In genomic region chr2:120357768-120358167, GRCh38 we compare ENCODE assay signal across 30 cellular contexts. TPM values are rescaled to one million over a fixed set of nuclear protein-coding genes. Genes with fewer than 3 reads are reported as not detected.
"Had no signal": no experiment of that assay in that cellular context is flagged by ENCODE, and none has a peak within 500 bp of the region (broad histone marks: within the 10 kb centered on the region; RNA-seq: fewer than 3 reads in every experiment).

No MANE protein-coding gene starts in this region.

- H3K4me3 Mint-ChIP-seq: immature natural killer cell; mesothelial cell of epicardium; naive B cell; natural killer cell; nephron progenitor cell; stimulated activated naive B cell treated with anti-CD40 and anti-IgM and Interleukin-4, amounts not matched to agents 10 μg/mL and 1 μg/mL and 100 μg/mL, for 72 hours had no signal

- ATAC-seq: left colon; left lung; natural killer cell; right cardiac atrium; sciatic nerve; stimulated activated naive B cell treated with anti-CD40 and anti-IgM and Interleukin-4, amounts not matched to agents 10 μg/mL and 1 μg/mL and 100 μg/mL, for 72 hours; stimulated activated naive CD8-positive, alpha-beta T cell treated with anti-CD3 and anti-CD28 coated beads, Interleukin-15, Interleukin-2, amounts not matched to agents 100 U/mL and 50 U/mL, for 24 hours had no signal

- H3K4me3 ChIP-seq: left lung, lung, ovary, prostate gland, skin epidermis, stomach, testis, thyroid gland, transverse colon, upper lobe of left lung, vagina had no signal

- H3K27ac ChIP-seq: left lung, ovary, prostate gland, skin epidermis, stomach, testis, thyroid gland, transverse colon, upper lobe of left lung, vagina had no signal

- H3K9me3 Mint-ChIP-seq: immature natural killer cell; mesothelial cell of epicardium; natural killer cell; nephron progenitor cell; stimulated activated naive B cell treated with anti-CD40 and anti-IgM and Interleukin-4, amounts not matched to agents 10 μg/mL and 1 μg/mL and 100 μg/mL, for 72 hours had no signal

- H3K27ac Mint-ChIP-seq: immature natural killer cell; mesothelial cell of epicardium; natural killer cell; nephron progenitor cell; stimulated activated naive B cell treated with anti-CD40 and anti-IgM and Interleukin-4, amounts not matched to agents 10 μg/mL and 1 μg/mL and 100 μg/mL, for 72 hours had no signal

- H3K4me1 Mint-ChIP-seq: immature natural killer cell, mesothelial cell of epicardium, naive B cell, nephron progenitor cell had no signal

- H3K36me3 ChIP-seq: left lung, ovary, prostate gland, stomach, thyroid gland, transverse colon, upper lobe of left lung, vagina had no signal

- FAIRE-seq: islet of Langerhans, kidney had no signal

- H3K9me3 ChIP-seq: left lung, ovary, prostate gland, stomach, testis, thyroid gland, transverse colon, upper lobe of left lung, vagina had no signal

- H3K4me1 ChIP-seq: left lung, prostate gland, testis, thyroid gland, transverse colon, upper lobe of left lung, vagina had no signal

- H3K36me3 Mint-ChIP-seq: immature natural killer cell; mesothelial cell of epicardium; naive B cell; natural killer cell; stimulated activated naive B cell treated with anti-CD40 and anti-IgM and Interleukin-4, amounts not matched to agents 10 μg/mL and 1 μg/mL and 100 μg/mL, for 72 hours had no signal

- DNase-seq: hypothalamus; immature natural killer cell; left colon; mesendoderm; naive B cell; natural killer cell; nephron progenitor cell; ovary; retina; right cardiac atrium; stimulated activated CD4-positive, alpha-beta T cell treated with anti-CD3 and anti-CD28 coated beads, Interleukin-12 subunit alpha, Interleukin-12 subunit beta, amount 100 ng/mL, for 4 hours; stimulated activated CD4-positive, alpha-beta T cell treated with anti-CD3 and anti-CD28 coated beads, Interleukin-15, amount 100 ng/mL, for 24 hours; stimulated activated CD4-positive, alpha-beta T cell treated with anti-CD3 and anti-CD28 coated beads, Interleukin-2, amount 100 ng/mL, for 24 hours; stimulated activated CD4-positive, alpha-beta T cell treated with anti-CD3 and anti-CD28 coated beads, Interleukin-4, amount 100 ng/mL, for 1 hour; stimulated activated naive B cell treated with anti-CD40 and anti-IgM and Interleukin-4, amounts not matched to agents 10 μg/mL and 1 μg/mL and 100 μg/mL, for 72 hours; stimulated activated naive CD8-positive, alpha-beta T cell treated with anti-CD3 and anti-CD28 coated beads, Interleukin-15, Interleukin-2, amounts not matched to agents 100 U/mL and 50 U/mL, for 24 hours; stomach; testis; thyroid gland; transverse colon had no signal

- H3K27me3 ChIP-seq: left lung, ovary, testis, thyroid gland, upper lobe of left lung, vagina had no signal

RNA-seq across cellular contexts. Expression of gene INHBB, which starts 11.8 kb away (rescaled TPM):
- total RNA-seq: mesothelial cell of epicardium had no signal
- polyA plus RNA-seq: immature natural killer cell had no signal
